ENCODE assay signal across 35 cellular contexts in the genomic region with DNA sequence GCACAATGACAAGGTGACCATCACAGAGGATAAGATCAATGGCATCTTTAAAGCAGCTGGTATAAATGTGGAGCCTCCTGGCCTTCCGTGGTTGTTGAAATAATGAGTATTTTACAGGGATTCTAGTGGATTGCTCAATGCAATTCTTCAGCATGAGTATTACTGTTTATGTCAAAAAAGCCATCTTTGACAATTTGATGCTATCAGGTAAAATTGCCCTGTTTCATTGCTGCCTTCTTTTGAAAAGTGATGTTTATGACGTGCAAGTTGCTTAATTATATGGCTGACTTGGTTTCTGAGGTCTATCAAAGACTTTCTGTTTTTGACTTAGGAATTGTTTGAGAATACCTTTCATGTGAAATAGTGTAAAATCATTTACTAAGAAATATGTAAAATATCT.
DNase-seq lines count a peak whose midpoint lies in the region; FAIRE-seq and TF ChIP-seq lines count a peak whose summit lies in the region.
"Had no signal": no experiment of that assay in that cellular context is flagged by ENCODE, and none has a peak within 500 bp of the region (broad histone marks: within the 10 kb centered on the region; RNA-seq: fewer than 3 reads in every experiment).

No MANE protein-coding gene starts in this region.

- no peak overlapping the region for H3K4ac ChIP-seq in trophoblast cell (ENCODE audit: low read depth, low read length)

- no peak for TF ChIP-seq RAD21 in neural cell (conservative IDR thresholded peaks at IDR 0.05)

- H4K20me1 ChIP-seq in neural cell (ENCODE audit: insufficient read depth): no peaks in the 10 kb centered on the region
- H4K20me1 ChIP-seq: BLaER1; BLaER1 treated with 17β-estradiol and CSF1 and Interleukin-3, amounts not matched to agents 10 nM and 100 nM had no signal

- H3K4me2 ChIP-seq in neural cell (ENCODE audit: low read length) (no peak overlapping the region), trophoblast cell (ENCODE audit: low read length) (no peak overlapping the region)
- H3K4me2 ChIP-seq: A549; BLaER1; BLaER1 treated with 17β-estradiol and CSF1 and Interleukin-3, amounts not matched to agents 10 nM and 100 nM had no signal

- H3K27ac ChIP-seq in neural cell (ENCODE audit: low read length) (peak overlapping the region; percentile 24), trophoblast cell (ENCODE audit: low read depth, low read length) (no peak overlapping the region)
- H3K27ac ChIP-seq: 22Rv1; A549; BLaER1; BLaER1 treated with 17β-estradiol and CSF1 and Interleukin-3, amounts not matched to agents 10 nM and 100 nM; C4-2B had no signal

- H3K27ac Mint-ChIP-seq in chondrocyte (ENCODE audit: unreplicated experiment): no peak overlapping the region
- H3K27ac Mint-ChIP-seq: B cell; CD14-positive monocyte; CD4-positive, alpha-beta memory T cell; CD4-positive, alpha-beta T cell; CD4-positive, CD25-positive, alpha-beta regulatory T cell; CD8-positive, alpha-beta memory T cell; CD8-positive, alpha-beta T cell had no signal

- no peak overlapping the region for H3K23ac ChIP-seq in trophoblast cell (ENCODE audit: low read length)

- no peak overlapping the region for H2BK120ac ChIP-seq in trophoblast cell (ENCODE audit: insufficient read depth, low read length, poor library complexity)

- H2AK5ac ChIP-seq in trophoblast cell (ENCODE audit: low read length): no peak overlapping the region

- H3K27me3 ChIP-seq in neural cell (ENCODE audit: insufficient read depth, low read depth, low read length): no peaks in the 10 kb centered on the region
- no peaks in the 10 kb centered on the region for H3K27me3 ChIP-seq in trophoblast cell (ENCODE audit: insufficient read depth, low read length)
- H3K27me3 ChIP-seq: BE2C; BLaER1; BLaER1 treated with 17β-estradiol and CSF1 and Interleukin-3, amounts not matched to agents 10 nM and 100 nM had no signal

- H3F3A ChIP-seq in neural cell (ENCODE audit: insufficient read depth, low read length, poor library complexity, severe bottlenecking): peaks cover 2% of the 10 kb centered on the region

- no peaks in the 10 kb centered on the region for H3K36me3 Mint-ChIP-seq in chondrocyte (ENCODE audit: low read depth)
- H3K36me3 Mint-ChIP-seq: CD14-positive monocyte; CD4-positive, alpha-beta memory T cell; CD4-positive, CD25-positive, alpha-beta regulatory T cell; CD8-positive, alpha-beta memory T cell; CD8-positive, alpha-beta T cell had no signal

- no peak overlapping the region for H4K12ac ChIP-seq in trophoblast cell (ENCODE audit: low read depth, low read length)

- no peak overlapping the region for H3K14ac ChIP-seq in trophoblast cell (ENCODE audit: low read length)

- H3K9me3 Mint-ChIP-seq in chondrocyte (ENCODE audit: low read depth): no peaks in the 10 kb centered on the region
- H3K9me3 Mint-ChIP-seq: CD4-positive, alpha-beta memory T cell; CD4-positive, alpha-beta T cell; CD8-positive, alpha-beta memory T cell; CD8-positive, alpha-beta T cell had no signal

- H3K79me1 ChIP-seq in trophoblast cell (ENCODE audit: low read length): no peaks in the 10 kb centered on the region

- H3K36me3 ChIP-seq in neural cell (ENCODE audit: insufficient read depth, low read length): no peaks in the 10 kb centered on the region
- no peaks in the 10 kb centered on the region for H3K36me3 ChIP-seq in trophoblast cell (ENCODE audit: control insufficient read depth in 1 of 2, insufficient read depth in 2 of 2, low read length in 2 of 2)
- H3K36me3 ChIP-seq: BE2C; BLaER1; BLaER1 treated with 17β-estradiol and CSF1 and Interleukin-3, amounts not matched to agents 10 nM and 100 nM had no signal

- H3K4me3 ChIP-seq in neural cell (ENCODE audit: low read length): no peak overlapping the region
- no peak overlapping the region for H3K4me3 ChIP-seq in trophoblast cell (ENCODE audit: low read depth, low read length)
- H3K4me3 ChIP-seq: A549; BLaER1; BLaER1 treated with 17β-estradiol and CSF1 and Interleukin-3, amounts not matched to agents 10 nM and 100 nM had no signal

- no peak overlapping the region for H2BK12ac ChIP-seq in trophoblast cell (ENCODE audit: low read length)

- no peak overlapping the region for H4K8ac ChIP-seq in trophoblast cell (ENCODE audit: low read depth, low read length)

- TF ChIP-seq EP300 in neural cell (conservative IDR thresholded peaks at IDR 0.05; ENCODE audit: poor library complexity, severe bottlenecking): peak; percentile 92

- H3K9ac ChIP-seq in neural cell (ENCODE audit: low read length) (no peak overlapping the region), trophoblast cell (ENCODE audit: low read length) (no peak overlapping the region)
- H3K9ac ChIP-seq: BLaER1; BLaER1 treated with 17β-estradiol and CSF1 and Interleukin-3, amounts not matched to agents 10 nM and 100 nM had no signal

- H3K27me3 Mint-ChIP-seq in chondrocyte (ENCODE audit: low read depth): peaks cover 19% of the 10 kb centered on the region

- FAIRE-seq in HTR-8/SVneo (lab: Jason Lieb, UNC): peak; percentile 33
- FAIRE-seq: A204.1, A549, D721Med had no signal

- no CpG with 5 or more reads among the region's 2 CpGs for WGBS in trophoblast cell (ENCODE audit: extremely low coverage, insufficient coverage, insufficient read length)

- TF ChIP-seq CTCF in neural cell (IDR thresholded peaks at IDR 0.05; ENCODE audit: poor library complexity, severe bottlenecking): no peak
- no peak for TF ChIP-seq CTCF in chondrocyte (IDR thresholded peaks at IDR 0.05)

- intact Hi-C loops in posterior vena cava (cut with DNase I): no loop called here

- H3K18ac ChIP-seq in trophoblast cell (ENCODE audit: low read length): no peak overlapping the region

- H3K4me1 Mint-ChIP-seq in chondrocyte (ENCODE audit: low read depth): no peaks in the 10 kb centered on the region
- H3K4me1 Mint-ChIP-seq: B cell; CD14-positive monocyte; CD4-positive, alpha-beta memory T cell; CD4-positive, CD25-positive, alpha-beta regulatory T cell; CD8-positive, alpha-beta memory T cell had no signal

- H3K79me2 ChIP-seq in neural cell (replicated peaks; ENCODE audit: insufficient read depth, low read length) (no peaks in the 10 kb centered on the region), trophoblast cell (ENCODE audit: control insufficient read depth, insufficient read depth, low read length, poor library complexity) (no peaks in the 10 kb centered on the region)

- H3K9me2 ChIP-seq in neural cell (ENCODE audit: insufficient read depth, low read length): no peaks in the 10 kb centered on the region

- H3K9me3 ChIP-seq in neural cell (ENCODE audit: low read length) (no peaks in the 10 kb centered on the region), trophoblast cell (ENCODE audit: insufficient read depth, low read depth, low read length) (no peaks in the 10 kb centered on the region)
- H3K9me3 ChIP-seq: A549; BE2C; BLaER1; BLaER1 treated with 17β-estradiol and CSF1 and Interleukin-3, amounts not matched to agents 10 nM and 100 nM; Caco-2 had no signal

- no peak overlapping the region for H4K91ac ChIP-seq in trophoblast cell (ENCODE audit: low read depth, low read length)

- DNase-seq in HTR-8/SVneo (ENCODE audit: insufficient read length, low spot score) (no peak), trophoblast cell (peak; percentile 67 to 94), chondrocyte (ENCODE audit: low spot score) (no peak), posterior vena cava (ENCODE audit: low spot score) (no peak)
- DNase-seq in stimulated activated CD4-positive, alpha-beta T cell treated with anti-CD3 and anti-CD28 coated beads, Interleukin-15, amount 100 ng/mL, for 24 hours: no peak
- DNase-seq: 8988T; ACHN; AML-193; BE2C; C1 segment of cervical spinal cord; Caco-2; Calu3; CD4-positive, alpha-beta memory T cell; CD4-positive, alpha-beta T cell; CD4-positive, CD25-positive, alpha-beta regulatory T cell; CD8-positive, alpha-beta memory T cell; CD8-positive, alpha-beta T cell; COR-L47; DMS 273 treated with DMSO at 0.1 percent for 48 hours; DMS153; DMS53; DMS79; DMS79 treated with DMSO at 0.1 percent for 48 hours; DND-41; EL had no signal

- no peak overlapping the region for H2BK5ac ChIP-seq in trophoblast cell (ENCODE audit: low read depth, low read length, poor library complexity)

- H3K4me3 Mint-ChIP-seq in chondrocyte (ENCODE audit: unreplicated experiment): no peak overlapping the region
- H3K4me3 Mint-ChIP-seq: B cell; CD14-positive monocyte; CD4-positive, alpha-beta memory T cell; CD4-positive, alpha-beta T cell; CD4-positive, CD25-positive, alpha-beta regulatory T cell; CD8-positive, alpha-beta memory T cell; CD8-positive, alpha-beta T cell had no signal

- no peak overlapping the region for H2AFZ ChIP-seq in neural cell (ENCODE audit: low read depth, low read length)
- no peak overlapping the region for H2AFZ ChIP-seq in trophoblast cell (ENCODE audit: insufficient read depth, low read length, poor library complexity)

- H3K4me1 ChIP-seq in trophoblast cell (ENCODE audit: control insufficient read depth in 1 of 2, insufficient read depth in 2 of 2, low read length in 2 of 2): no peaks in the 10 kb centered on the region
- H3K4me1 ChIP-seq: A549, BE2C, BLaER1, Caco-2 had no signal

TF ChIP-seq in neural cell, 6 proteins besides CTCF, POLR2A, EP300 and RAD21:
- no peak for TF ChIP-seq MXI1 (conservative IDR thresholded peaks at IDR 0.05; ENCODE audit: poor library complexity, severe bottlenecking)
- peak; percentile 78 for TF ChIP-seq POLR2AphosphoS5 (IDR thresholded peaks at IDR 0.05)

Comparison
In these comparisons a context has a peak if more than half of its experiments do, and no peak if none do; other contexts are left out.
1. DNase-seq: peak in trophoblast cell (2 of 2); none in HTR-8/SVneo (single experiment), chondrocyte (single experiment), stimulated activated CD4-positive, alpha-beta T cell treated with anti-CD3 and anti-CD28 coated beads, Interleukin-15, amount 100 ng/mL, for 24 hours (single experiment) and posterior vena cava (single experiment).